Comparison of ENCODE assay signal across 8 cellular contexts in the genomic region with DNA sequence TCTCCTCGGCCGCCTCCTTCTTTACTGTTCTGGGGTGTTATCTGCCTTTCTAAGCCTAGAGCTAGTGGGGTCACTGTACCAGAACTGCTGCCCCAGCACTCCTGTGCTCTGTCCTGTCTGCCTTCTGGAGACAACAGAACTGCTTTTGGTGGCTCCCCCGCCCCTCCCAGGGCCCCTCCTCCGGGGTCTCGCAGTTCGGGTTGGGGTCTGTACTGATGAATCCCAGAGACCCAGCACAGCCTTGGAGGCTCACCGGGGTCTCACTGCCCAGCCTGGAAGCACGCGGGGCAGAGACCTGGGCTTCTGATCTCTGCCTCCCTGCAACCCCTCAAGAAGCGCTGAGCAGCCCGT. TPM values are rescaled to one million over a fixed set of nuclear protein-coding genes. Genes with fewer than 3 reads are reported as not detected.
DNase-seq lines count a peak whose midpoint lies in the region; ATAC-seq and TF ChIP-seq lines count a peak whose summit lies in the region.

No MANE protein-coding gene starts in this region.

- intact Hi-C loops in Calu3 (cut with micrococcal nuclease; ENCODE audit: unreplicated experiment) (loop anchor here (1.0 to 5.0 kb wide), 3 partner anchors 105 to 501 kb away; a partner anchor contains a TSS), psoas muscle (cut with DNase I) (loop anchor here (1.0 to 10.0 kb wide), 6 partner anchors 104 to 498 kb away; a partner anchor contains a TSS)

- no peaks in the 10 kb centered on the region for H3K27me3 Mint-ChIP-seq in Calu3 (ENCODE audit: unreplicated experiment)

- H3K27ac ChIP-seq in SU-DHL-6 (ENCODE audit: low read depth, low read length) (no peak overlapping the region), psoas muscle (no peak overlapping the region)

- TF ChIP-seq CTCF in Calu3 (IDR thresholded peaks at IDR 0.05; ENCODE audit: unreplicated experiment) (no peak), SU-DHL-6 (IDR thresholded peaks at IDR 0.05; ENCODE audit: insufficient read depth, low read length, poor library complexity, severe bottlenecking) (no peak), fibroblast of mammary gland (conservative IDR thresholded peaks at IDR 0.05; ENCODE audit: control insufficient read depth, insufficient read depth, low read depth, low read length) (no peak), psoas muscle (IDR thresholded peaks at IDR 0.05) (no peak)

- WGBS in psoas muscle, 3 donors = 32 to 41% (median 40%) methylated on average over 11 of the region's 11 CpGs

- no peaks in the 10 kb centered on the region for H3K79me2 ChIP-seq in SU-DHL-6 (ENCODE audit: insufficient read depth, low read length)

- H3K4me2 ChIP-seq in SU-DHL-6 (ENCODE audit: low read depth, low read length, poor library complexity, severe bottlenecking) = peak overlapping the region; percentile 43

- H3K4me1 Mint-ChIP-seq in Calu3 (ENCODE audit: low read depth, unreplicated experiment) = peaks cover 34% of the 10 kb centered on the region

- H3K36me3 ChIP-seq in SU-DHL-6 (ENCODE audit: low read length) (no peaks in the 10 kb centered on the region), psoas muscle (ENCODE audit: insufficient read depth in 1 of 2, low read depth in 1 of 2) (no peaks in the 10 kb centered on the region)

- peaks cover 13% of the 10 kb centered on the region for H3K36me3 Mint-ChIP-seq in Calu3 (ENCODE audit: insufficient read depth, unreplicated experiment)

- H3K4me3 ChIP-seq in SU-DHL-6 (ENCODE audit: insufficient read depth, low read length, poor library complexity, severe bottlenecking) (no peak overlapping the region), fibroblast of mammary gland (ENCODE audit: control insufficient read depth, low read depth, low read length) (peak overlapping the region; percentile 46), psoas muscle (peak overlapping the region; percentile 65)

- DNase-seq in Calu3 = no peak
- no peak for DNase-seq in fibroblast of mammary gland (ENCODE audit: low read depth)
- DNase-seq in psoas muscle = no peak
- no peak for DNase-seq in HT-29 (ENCODE audit: low spot score)
- DNase-seq in NCI-H2107 (lab: John Stamatoyannopoulos, UW) = no peak
- no peak for DNase-seq in NCI-H345 (lab: John Stamatoyannopoulos, UW)

- H3K9ac ChIP-seq in SU-DHL-6 (ENCODE audit: low read length) = no peak overlapping the region

- H3K9me3 ChIP-seq in SU-DHL-6 (ENCODE audit: insufficient read depth, low read length) = no peaks in the 10 kb centered on the region
- no peaks in the 10 kb centered on the region for H3K9me3 ChIP-seq in psoas muscle

- peak overlapping the region; percentile 44 for H3K4me3 Mint-ChIP-seq in Calu3 (ENCODE audit: low read depth, unreplicated experiment)

- peak in 1 of 4 donors; percentile 3 for ATAC-seq in psoas muscle
- no peak for ATAC-seq in HG02759 (IDR thresholded peaks at IDR 0.05; ENCODE audit: unreplicated experiment)

- H3K9me2 ChIP-seq in SU-DHL-6 (replicated peaks; ENCODE audit: insufficient read depth, low read length) = no peaks in the 10 kb centered on the region

- no TSS peak for BruUV-seq in Calu3 (replicated peaks; lab: Mats Ljungman, UMichigan)

- no peaks in the 10 kb centered on the region for H3K9me3 Mint-ChIP-seq in Calu3 (ENCODE audit: low read depth, unreplicated experiment)

- no peaks in the 10 kb centered on the region for H3F3A ChIP-seq in SU-DHL-6 (ENCODE audit: insufficient read depth)

- H3K27me3 ChIP-seq in SU-DHL-6 (ENCODE audit: low read length) (no peaks in the 10 kb centered on the region), psoas muscle (ENCODE audit: insufficient read depth in 3 of 3, low read length in 2 of 3) (peaks cover 0 to 11% (median 2%) of the 10 kb centered on the region in 3 donors)

- peak overlapping the region; percentile 8 for H3K27ac Mint-ChIP-seq in Calu3 (ENCODE audit: unreplicated experiment)

- no peak overlapping the region for H2AFZ ChIP-seq in SU-DHL-6 (ENCODE audit: low read depth, low read length, severe bottlenecking)

- CTCF ChIA-PET in Calu3 (lab: Charles Lee) = interaction anchor here (0.6 to 4.8 kb wide), 10 partner anchors 31 to 233 kb away, joined by 3 to 39 read pairs (median 4); no protein-coding TSS in a partner anchor

- H4K20me1 ChIP-seq in SU-DHL-6 (ENCODE audit: low read depth, low read length) = no peaks in the 10 kb centered on the region

- peaks cover 6% of the 10 kb centered on the region for H3K4me1 ChIP-seq in psoas muscle

RNA-seq across cellular contexts. Expression of a gene that starts 3.2 kb away (rescaled TPM):
- total RNA-seq in Calu3 (2022) (94.9 and 101 TPM in 2 replicates), psoas muscle (1 to 10 TPM; 1.5 to 7.1 (median 4.8) TPM)
- polyA plus RNA-seq in psoas muscle = 1 to 10 TPM in 2 of 3 donors, under 1 TPM in 1; 0.92 to 1.7 (median 1.2) TPM
- total RNA-seq in HT-29 (2014; rRNA removed; shearing (Covaris generic)) = 76.7 and 88.6 TPM in 2 replicates

RNA-seq across cellular contexts. Expression of a gene that starts 48.7 kb away (rescaled TPM):
- total RNA-seq in Calu3 (2022) = 65.2 and 68.8 TPM in 2 replicates
- 10 to 100 TPM; 15.5 to 35.2 (median 26.0) TPM for total RNA-seq in psoas muscle
- 10 to 100 TPM; 12.2 to 23.9 (median 12.9) TPM for polyA plus RNA-seq in psoas muscle
- 32.6 and 40.7 TPM in 2 replicates for total RNA-seq in HT-29 (2014; rRNA removed; shearing (Covaris generic))
